ENCODE assay signal across 1 cellular context in the genomic region with DNA sequence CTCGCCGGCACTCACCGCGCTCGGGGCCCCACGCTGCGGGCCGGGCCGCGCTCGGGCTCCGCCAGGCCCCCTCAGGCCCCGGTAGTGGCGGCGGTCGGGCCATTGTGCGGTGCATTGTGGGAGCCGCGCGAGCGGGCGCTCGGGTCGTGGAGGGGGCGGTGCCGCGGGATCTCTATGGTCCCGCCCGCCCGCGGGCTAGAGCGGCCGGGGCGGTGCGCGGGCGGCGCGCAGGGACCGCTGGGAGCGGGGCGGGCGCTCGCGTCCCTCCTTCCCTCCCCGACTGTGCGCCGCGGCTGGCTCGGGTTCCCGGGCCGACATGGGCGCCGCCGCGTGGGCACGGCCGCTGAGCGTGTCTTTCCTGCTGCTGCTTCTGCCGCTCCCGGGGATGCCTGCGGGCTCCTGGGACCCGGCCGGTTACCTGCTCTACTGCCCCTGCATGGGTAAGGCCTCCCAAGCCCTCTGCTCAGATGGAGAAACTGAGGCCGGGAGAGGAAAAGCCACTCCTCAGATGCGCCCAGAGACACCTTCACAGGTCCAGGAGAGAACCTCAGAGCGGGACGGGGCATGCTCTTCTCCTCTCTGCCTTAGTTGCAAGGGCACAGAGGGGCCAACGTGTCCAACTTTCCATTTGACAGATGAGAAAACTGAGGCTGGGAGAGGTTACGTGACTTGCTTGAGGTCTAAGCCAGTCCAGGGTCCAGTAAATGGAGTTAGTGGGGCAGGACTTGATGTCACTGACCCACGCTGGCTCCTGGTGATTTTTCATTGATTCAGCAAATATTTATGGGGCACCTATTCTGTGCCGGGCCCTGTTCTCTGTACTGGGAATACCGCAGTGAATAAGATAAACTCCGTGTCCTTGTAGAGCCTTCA.
TF ChIP-seq lines count a peak whose summit lies in the region.

A gene with protein sequence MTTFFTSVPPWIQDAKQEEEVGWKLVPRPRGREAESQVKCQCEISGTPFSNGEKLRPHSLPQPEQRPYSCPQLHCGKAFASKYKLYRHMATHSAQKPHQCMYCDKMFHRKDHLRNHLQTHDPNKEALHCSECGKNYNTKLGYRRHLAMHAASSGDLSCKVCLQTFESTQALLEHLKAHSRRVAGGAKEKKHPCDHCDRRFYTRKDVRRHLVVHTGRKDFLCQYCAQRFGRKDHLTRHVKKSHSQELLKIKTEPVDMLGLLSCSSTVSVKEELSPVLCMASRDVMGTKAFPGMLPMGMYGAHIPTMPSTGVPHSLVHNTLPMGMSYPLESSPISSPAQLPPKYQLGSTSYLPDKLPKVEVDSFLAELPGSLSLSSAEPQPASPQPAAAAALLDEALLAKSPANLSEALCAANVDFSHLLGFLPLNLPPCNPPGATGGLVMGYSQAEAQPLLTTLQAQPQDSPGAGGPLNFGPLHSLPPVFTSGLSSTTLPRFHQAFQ (minus strand): TSS at position 118 of the 873 bp plus-strand sequence. CDS start 5,565 bp downstream, outside the sequence.
A gene (plus strand): TSS at position 255 of the 873 bp plus-strand sequence. CDS start 62 bp downstream, at position 317.

TF ChIP-seq in HCT116, 20 proteins besides CTCF, POLR2A, EP300 and RAD21:
- TF ChIP-seq CEBPB (IDR thresholded peaks at IDR 0.05; ENCODE audit: low read depth) (no peak), JUND (IDR thresholded peaks at IDR 0.05) (no peak), SIN3A (IDR thresholded peaks at IDR 0.05; ENCODE audit: low read depth) (0 out of 2 replicates have a peak, but pooled peaks have one; percentile 42), FOSL1 (IDR thresholded peaks at IDR 0.05; ENCODE audit: low read depth) (no peak), TCF7L2 (IDR thresholded peaks at IDR 0.05; ENCODE audit: borderline replicate concordance, extremely low read depth, insufficient read depth, insufficient read length) (no peak), EZH2phosphoT487 (IDR thresholded peaks at IDR 0.05; ENCODE audit: borderline replicate concordance) (no peak), POLR2AphosphoS5 (IDR thresholded peaks at IDR 0.05; ENCODE audit: low read depth, low read length) (peak; percentile 94), ZFX (IDR thresholded peaks at IDR 0.05) (peak; percentile 92), SRF (IDR thresholded peaks at IDR 0.05; ENCODE audit: low read depth) (no peak), EZH2 (IDR thresholded peaks at IDR 0.05) (no peak), EGR1 (IDR thresholded peaks at IDR 0.05; ENCODE audit: low read depth) (peak; percentile 72), SP1 (IDR thresholded peaks at IDR 0.05; ENCODE audit: low read depth) (no peak; the same call in 1 of the 2 replicates), CBX3 (IDR thresholded peaks at IDR 0.05; ENCODE audit: low read depth) (no peak), ZNF274 (IDR thresholded peaks at IDR 0.05; ENCODE audit: low read depth, low read length) (no peak), YY1 (IDR thresholded peaks at IDR 0.05; ENCODE audit: extremely low read depth, insufficient replicate concordance, low read depth, low read length) (peak; percentile 84), ELF1 (IDR thresholded peaks at IDR 0.05; ENCODE audit: borderline replicate concordance, low read depth) (no peak)
- TF ChIP-seq, protein P1, sequence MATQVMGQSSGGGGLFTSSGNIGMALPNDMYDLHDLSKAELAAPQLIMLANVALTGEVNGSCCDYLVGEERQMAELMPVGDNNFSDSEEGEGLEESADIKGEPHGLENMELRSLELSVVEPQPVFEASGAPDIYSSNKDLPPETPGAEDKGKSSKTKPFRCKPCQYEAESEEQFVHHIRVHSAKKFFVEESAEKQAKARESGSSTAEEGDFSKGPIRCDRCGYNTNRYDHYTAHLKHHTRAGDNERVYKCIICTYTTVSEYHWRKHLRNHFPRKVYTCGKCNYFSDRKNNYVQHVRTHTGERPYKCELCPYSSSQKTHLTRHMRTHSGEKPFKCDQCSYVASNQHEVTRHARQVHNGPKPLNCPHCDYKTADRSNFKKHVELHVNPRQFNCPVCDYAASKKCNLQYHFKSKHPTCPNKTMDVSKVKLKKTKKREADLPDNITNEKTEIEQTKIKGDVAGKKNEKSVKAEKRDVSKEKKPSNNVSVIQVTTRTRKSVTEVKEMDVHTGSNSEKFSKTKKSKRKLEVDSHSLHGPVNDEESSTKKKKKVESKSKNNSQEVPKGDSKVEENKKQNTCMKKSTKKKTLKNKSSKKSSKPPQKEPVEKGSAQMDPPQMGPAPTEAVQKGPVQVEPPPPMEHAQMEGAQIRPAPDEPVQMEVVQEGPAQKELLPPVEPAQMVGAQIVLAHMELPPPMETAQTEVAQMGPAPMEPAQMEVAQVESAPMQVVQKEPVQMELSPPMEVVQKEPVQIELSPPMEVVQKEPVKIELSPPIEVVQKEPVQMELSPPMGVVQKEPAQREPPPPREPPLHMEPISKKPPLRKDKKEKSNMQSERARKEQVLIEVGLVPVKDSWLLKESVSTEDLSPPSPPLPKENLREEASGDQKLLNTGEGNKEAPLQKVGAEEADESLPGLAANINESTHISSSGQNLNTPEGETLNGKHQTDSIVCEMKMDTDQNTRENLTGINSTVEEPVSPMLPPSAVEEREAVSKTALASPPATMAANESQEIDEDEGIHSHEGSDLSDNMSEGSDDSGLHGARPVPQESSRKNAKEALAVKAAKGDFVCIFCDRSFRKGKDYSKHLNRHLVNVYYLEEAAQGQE (IDR thresholded peaks at IDR 0.05; ENCODE audit: low read depth) = no peak
- TF ChIP-seq, protein P2, sequence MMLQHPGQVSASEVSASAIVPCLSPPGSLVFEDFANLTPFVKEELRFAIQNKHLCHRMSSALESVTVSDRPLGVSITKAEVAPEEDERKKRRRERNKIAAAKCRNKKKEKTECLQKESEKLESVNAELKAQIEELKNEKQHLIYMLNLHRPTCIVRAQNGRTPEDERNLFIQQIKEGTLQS (IDR thresholded peaks at IDR 0.05) = no peak
- TF ChIP-seq, protein P3, sequence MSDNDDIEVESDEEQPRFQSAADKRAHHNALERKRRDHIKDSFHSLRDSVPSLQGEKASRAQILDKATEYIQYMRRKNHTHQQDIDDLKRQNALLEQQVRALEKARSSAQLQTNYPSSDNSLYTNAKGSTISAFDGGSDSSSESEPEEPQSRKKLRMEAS (IDR thresholded peaks at IDR 0.05) = peak; percentile 64
- TF ChIP-seq, protein P4, sequence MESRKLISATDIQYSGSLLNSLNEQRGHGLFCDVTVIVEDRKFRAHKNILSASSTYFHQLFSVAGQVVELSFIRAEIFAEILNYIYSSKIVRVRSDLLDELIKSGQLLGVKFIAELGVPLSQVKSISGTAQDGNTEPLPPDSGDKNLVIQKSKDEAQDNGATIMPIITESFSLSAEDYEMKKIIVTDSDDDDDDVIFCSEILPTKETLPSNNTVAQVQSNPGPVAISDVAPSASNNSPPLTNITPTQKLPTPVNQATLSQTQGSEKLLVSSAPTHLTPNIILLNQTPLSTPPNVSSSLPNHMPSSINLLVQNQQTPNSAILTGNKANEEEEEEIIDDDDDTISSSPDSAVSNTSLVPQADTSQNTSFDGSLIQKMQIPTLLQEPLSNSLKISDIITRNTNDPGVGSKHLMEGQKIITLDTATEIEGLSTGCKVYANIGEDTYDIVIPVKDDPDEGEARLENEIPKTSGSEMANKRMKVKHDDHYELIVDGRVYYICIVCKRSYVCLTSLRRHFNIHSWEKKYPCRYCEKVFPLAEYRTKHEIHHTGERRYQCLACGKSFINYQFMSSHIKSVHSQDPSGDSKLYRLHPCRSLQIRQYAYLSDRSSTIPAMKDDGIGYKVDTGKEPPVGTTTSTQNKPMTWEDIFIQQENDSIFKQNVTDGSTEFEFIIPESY (IDR thresholded peaks at IDR 0.05; ENCODE audit: extremely low read depth, insufficient replicate concordance, low read length) = no peak
